ENCODE assay signal across 40 cellular contexts in the genomic region with DNA sequence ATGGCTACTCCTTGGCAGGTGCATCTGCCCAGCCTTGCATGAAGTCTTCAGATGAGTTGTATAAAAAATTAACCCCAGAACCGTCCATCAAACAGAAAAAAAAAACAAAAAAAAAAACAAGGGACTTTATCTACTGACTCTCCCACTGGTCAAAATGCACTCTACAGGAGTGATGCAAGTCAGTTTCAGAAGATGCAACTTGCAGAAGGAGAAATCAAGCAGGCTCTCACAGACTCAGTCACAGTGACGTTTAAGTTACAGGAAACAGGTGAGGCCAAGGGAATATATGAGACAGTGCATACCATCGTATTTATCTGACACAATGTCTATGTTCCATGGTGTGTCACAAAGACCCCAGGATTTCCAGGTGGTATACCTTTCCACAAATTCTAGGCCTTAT. TPM values are rescaled to one million over a fixed set of nuclear protein-coding genes. Genes with fewer than 3 reads are reported as not detected.
"Had no signal": no experiment of that assay in that cellular context is flagged by ENCODE, and none has a peak within 500 bp of the region (broad histone marks: within the 10 kb centered on the region; RNA-seq: fewer than 3 reads in every experiment).

No MANE protein-coding gene starts in this region.

- H3K9me3 ChIP-seq: adrenal gland, ascending aorta, breast epithelium, colonic mucosa, esophagus squamous epithelium, gastroesophageal sphincter had no signal

- H3K36me3 ChIP-seq: adrenal gland, ascending aorta, breast epithelium, cardiac muscle cell, colonic mucosa, esophagus squamous epithelium, gastroesophageal sphincter, heart right ventricle had no signal

- H3K4me3 ChIP-seq: adrenal gland, ascending aorta, breast epithelium, cardiac muscle cell, colonic mucosa, esophagus squamous epithelium, gastroesophageal sphincter, heart right ventricle had no signal

- FAIRE-seq: endometrium, endothelial cell of umbilical vein had no signal

- ATAC-seq: activated CD4-positive, alpha-beta T cell treated with anti-CD3 and anti-CD28 coated beads for 36 hours; activated CD8-positive, alpha-beta memory T cell treated with anti-CD3 and anti-CD28 coated beads, Interleukin-2, amount 10 ng/mL, durations not matched to agents 7 days and 5 days; activated CD8-positive, alpha-beta T cell treated with anti-CD3 and anti-CD28 coated beads, Interleukin-2, amount 10 ng/mL, durations not matched to agents 7 days and 5 days; activated naive CD8-positive, alpha-beta T cell treated with anti-CD3 and anti-CD28 coated beads, Interleukin-2, amount 50 U/mL, for 24 hours; gastroesophageal sphincter; heart right ventricle; T-helper 17 cell had no signal

- H3K27ac ChIP-seq: adrenal gland, ascending aorta, breast epithelium, cardiac muscle cell, colonic mucosa, epithelial cell of prostate, esophagus squamous epithelium, gastroesophageal sphincter, heart right ventricle had no signal

- H3K4me1 ChIP-seq: adrenal gland, ascending aorta, breast epithelium, colonic mucosa, esophagus squamous epithelium, gastroesophageal sphincter had no signal

- DNase-seq: activated CD4-positive, alpha-beta memory T cell treated with anti-CD3 and anti-CD28 coated beads for 36 hours; activated CD4-positive, alpha-beta T cell treated with anti-CD3 and anti-CD28 coated beads for 36 hours; activated CD4-positive, alpha-beta T cell treated with anti-CD3 and anti-CD28 coated beads, Interleukin-2, amount 10 ng/mL, durations not matched to agents 24 days and 14 days; activated CD4-positive, CD25-positive, alpha-beta regulatory T cell; activated CD4-positive, CD25-positive, alpha-beta regulatory T cell treated with anti-CD3 and anti-CD28 coated beads, Interleukin-2, amount 50 U/mL, for 72 hours; activated CD8-positive, alpha-beta memory T cell treated with anti-CD3 and anti-CD28 coated beads, Interleukin-2, amount 10 ng/mL, durations not matched to agents 7 days and 5 days; activated CD8-positive, alpha-beta memory T cell treated with anti-CD3 and anti-CD28 coated beads, Interleukin-2, amount 50 U/mL, for 4 hours; activated CD8-positive, alpha-beta T cell treated with anti-CD3 and anti-CD28 coated beads, Interleukin-2, amount 10 ng/mL, durations not matched to agents 7 days and 5 days; activated effector memory CD4-positive, alpha-beta T cell treated with anti-CD3 and anti-CD28 coated beads, Interleukin-2, amount 50 U/mL, for 16 hours; activated naive CD4-positive, alpha-beta T cell treated with anti-CD3 and anti-CD28 coated beads for 36 hours; activated naive CD8-positive, alpha-beta T cell treated with anti-CD3 and anti-CD28 coated beads for 36 hours; activated naive CD8-positive, alpha-beta T cell treated with anti-CD3 and anti-CD28 coated beads, Interleukin-2, amount 50 U/mL, for 24 hours; activated T-cell treated with anti-CD3 and anti-CD28 coated beads, Interleukin-2, amount 50 U/mL, for 1 hour; activated T-cell treated with anti-CD3 and anti-CD28 coated beads, Interleukin-2, amount 50 U/mL, for 48 hours; adrenal gland; amygdala; central memory CD4-positive, alpha-beta T cell; cerebellar nuclear complex; colonic mucosa; effector CD8-positive, alpha-beta T cell; esophagus squamous epithelium; foreskin melanocyte; heart right ventricle; T-helper 17 cell; T1000 had no signal

- H3K27me3 ChIP-seq: adrenal gland, ascending aorta, breast epithelium, cardiac muscle cell, colonic mucosa, esophagus squamous epithelium, gastroesophageal sphincter, heart right ventricle had no signal

RNA-seq across cellular contexts. Expression of a gene that starts 17.5 kb away (rescaled TPM):
- total RNA-seq: activated CD4-positive, alpha-beta memory T cell treated with anti-CD3 and anti-CD28 coated beads for 36 hours; activated CD4-positive, alpha-beta T cell treated with anti-CD3 and anti-CD28 coated beads for 36 hours; activated CD4-positive, alpha-beta T cell treated with anti-CD3 and anti-CD28 coated beads, Interleukin-2, amount 10 ng/mL, durations not matched to agents 24 days and 14 days; activated CD8-positive, alpha-beta memory T cell treated with anti-CD3 and anti-CD28 coated beads for 36 hours; activated CD8-positive, alpha-beta memory T cell treated with anti-CD3 and anti-CD28 coated beads, Interleukin-2, amount 10 ng/mL, durations not matched to agents 7 days and 5 days; activated CD8-positive, alpha-beta T cell treated with anti-CD3 and anti-CD28 coated beads, Interleukin-2, amount 10 ng/mL, durations not matched to agents 7 days and 5 days; activated naive CD4-positive, alpha-beta T cell treated with anti-CD3 and anti-CD28 coated beads for 36 hours; activated naive CD8-positive, alpha-beta T cell treated with anti-CD3 and anti-CD28 coated beads for 36 hours; activated T-helper 1 cell treated with anti-CD3 and anti-CD28 coated beads, Interleukin-12 subunit alpha, Interleukin-12 subunit beta, Interleukin-2, Interleukin-4 antibody, amounts not matched to agents 30 ng/mL and 10 ng/mL and 1 ng/mL, durations not matched to agents 14 hours and 24 hours and 36 hours; activated T-helper 2 cell treated with anti-CD3 and anti-CD28 coated beads, Interferon-gamma antibody, Interleukin-2, Interleukin-4, amounts not matched to agents 10 μg/mL and 5 μg/mL and 100 μg/mL, durations not matched to agents 14 hours and 24 hours and 36 hours; adrenal gland; ascending aorta; breast epithelium; cardiac muscle cell; colonic mucosa; dermis microvascular lymphatic vessel endothelial cell; endothelial cell of umbilical vein; esophagus squamous epithelium; fibroblast of lung; fibroblast of villous mesenchyme; gastroesophageal sphincter; glomerular endothelial cell; heart right ventricle; T-helper 17 cell had no signal
- polyA plus RNA-seq: adrenal gland, cardiac muscle cell, endothelial cell of umbilical vein, esophagus, fibroblast of lung, heart right ventricle had no signal
